In the genomic region with DNA sequence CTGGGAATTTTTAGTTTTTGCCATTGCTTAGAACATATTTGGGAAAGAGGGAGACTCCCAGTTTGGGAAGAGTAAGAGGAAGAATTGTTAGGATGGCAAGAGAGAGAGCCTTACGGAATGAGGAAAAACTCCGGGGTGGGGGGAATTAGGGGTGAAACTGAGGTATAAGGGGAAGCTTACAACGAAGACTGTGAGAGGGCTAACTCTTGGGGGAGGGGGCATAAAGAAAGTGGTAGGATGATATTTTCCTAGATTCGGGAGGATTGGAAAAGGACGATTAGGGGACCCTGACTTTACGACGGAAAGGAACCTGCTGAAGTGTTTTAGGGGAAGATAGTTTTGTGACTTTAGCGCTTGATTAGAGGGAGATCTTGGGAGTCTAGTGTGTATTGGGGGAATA, we compare ENCODE assay signal across 1 cellular context.
TF ChIP-seq lines count a peak whose summit lies in the region.

No MANE protein-coding gene starts in this region.

TF ChIP-seq in GM23338, 12 proteins besides CTCF, POLR2A, EP300 and RAD21 (continued from another document):
- TF ChIP-seq, protein P1, sequence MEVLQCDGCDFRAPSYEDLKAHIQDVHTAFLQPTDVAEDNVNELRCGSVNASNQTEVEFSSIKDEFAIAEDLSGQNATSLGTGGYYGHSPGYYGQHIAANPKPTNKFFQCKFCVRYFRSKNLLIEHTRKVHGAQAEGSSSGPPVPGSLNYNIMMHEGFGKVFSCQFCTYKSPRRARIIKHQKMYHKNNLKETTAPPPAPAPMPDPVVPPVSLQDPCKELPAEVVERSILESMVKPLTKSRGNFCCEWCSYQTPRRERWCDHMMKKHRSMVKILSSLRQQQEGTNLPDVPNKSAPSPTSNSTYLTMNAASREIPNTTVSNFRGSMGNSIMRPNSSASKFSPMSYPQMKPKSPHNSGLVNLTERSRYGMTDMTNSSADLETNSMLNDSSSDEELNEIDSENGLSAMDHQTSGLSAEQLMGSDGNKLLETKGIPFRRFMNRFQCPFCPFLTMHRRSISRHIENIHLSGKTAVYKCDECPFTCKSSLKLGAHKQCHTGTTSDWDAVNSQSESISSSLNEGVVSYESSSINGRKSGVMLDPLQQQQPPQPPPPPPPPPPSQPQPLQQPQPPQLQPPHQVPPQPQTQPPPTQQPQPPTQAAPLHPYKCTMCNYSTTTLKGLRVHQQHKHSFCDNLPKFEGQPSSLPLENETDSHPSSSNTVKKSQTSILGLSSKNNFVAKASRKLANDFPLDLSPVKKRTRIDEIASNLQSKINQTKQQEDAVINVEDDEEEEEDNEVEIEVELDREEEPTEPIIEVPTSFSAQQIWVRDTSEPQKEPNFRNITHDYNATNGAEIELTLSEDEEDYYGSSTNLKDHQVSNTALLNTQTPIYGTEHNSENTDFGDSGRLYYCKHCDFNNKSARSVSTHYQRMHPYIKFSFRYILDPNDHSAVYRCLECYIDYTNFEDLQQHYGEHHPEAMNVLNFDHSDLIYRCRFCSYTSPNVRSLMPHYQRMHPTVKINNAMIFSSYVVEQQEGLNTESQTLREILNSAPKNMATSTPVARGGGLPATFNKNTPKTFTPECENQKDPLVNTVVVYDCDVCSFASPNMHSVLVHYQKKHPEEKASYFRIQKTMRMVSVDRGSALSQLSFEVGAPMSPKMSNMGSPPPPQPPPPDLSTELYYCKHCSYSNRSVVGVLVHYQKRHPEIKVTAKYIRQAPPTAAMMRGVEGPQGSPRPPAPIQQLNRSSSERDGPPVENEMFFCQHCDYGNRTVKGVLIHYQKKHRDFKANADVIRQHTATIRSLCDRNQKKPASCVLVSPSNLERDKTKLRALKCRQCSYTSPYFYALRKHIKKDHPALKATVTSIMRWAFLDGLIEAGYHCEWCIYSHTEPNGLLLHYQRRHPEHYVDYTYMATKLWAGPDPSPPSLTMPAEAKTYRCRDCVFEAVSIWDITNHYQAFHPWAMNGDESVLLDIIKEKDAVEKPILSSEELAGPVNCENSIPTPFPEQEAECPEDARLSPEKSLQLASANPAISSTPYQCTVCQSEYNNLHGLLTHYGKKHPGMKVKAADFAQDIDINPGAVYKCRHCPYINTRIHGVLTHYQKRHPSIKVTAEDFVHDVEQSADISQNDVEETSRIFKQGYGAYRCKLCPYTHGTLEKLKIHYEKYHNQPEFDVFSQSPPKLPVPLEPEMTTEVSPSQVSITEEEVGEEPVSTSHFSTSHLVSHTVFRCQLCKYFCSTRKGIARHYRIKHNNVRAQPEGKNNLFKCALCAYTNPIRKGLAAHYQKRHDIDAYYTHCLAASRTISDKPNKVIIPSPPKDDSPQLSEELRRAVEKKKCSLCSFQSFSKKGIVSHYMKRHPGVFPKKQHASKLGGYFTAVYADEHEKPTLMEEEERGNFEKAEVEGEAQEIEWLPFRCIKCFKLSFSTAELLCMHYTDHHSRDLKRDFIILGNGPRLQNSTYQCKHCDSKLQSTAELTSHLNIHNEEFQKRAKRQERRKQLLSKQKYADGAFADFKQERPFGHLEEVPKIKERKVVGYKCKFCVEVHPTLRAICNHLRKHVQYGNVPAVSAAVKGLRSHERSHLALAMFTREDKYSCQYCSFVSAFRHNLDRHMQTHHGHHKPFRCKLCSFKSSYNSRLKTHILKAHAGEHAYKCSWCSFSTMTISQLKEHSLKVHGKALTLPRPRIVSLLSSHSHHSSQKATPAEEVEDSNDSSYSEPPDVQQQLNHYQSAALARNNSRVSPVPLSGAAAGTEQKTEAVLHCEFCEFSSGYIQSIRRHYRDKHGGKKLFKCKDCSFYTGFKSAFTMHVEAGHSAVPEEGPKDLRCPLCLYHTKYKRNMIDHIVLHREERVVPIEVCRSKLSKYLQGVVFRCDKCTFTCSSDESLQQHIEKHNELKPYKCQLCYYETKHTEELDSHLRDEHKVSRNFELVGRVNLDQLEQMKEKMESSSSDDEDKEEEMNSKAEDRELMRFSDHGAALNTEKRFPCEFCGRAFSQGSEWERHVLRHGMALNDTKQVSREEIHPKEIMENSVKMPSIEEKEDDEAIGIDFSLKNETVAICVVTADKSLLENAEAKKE (CRISPR knock-in tag; IDR thresholded peaks at IDR 0.05): no peak
- no peak for TF ChIP-seq ZNF331 (CRISPR knock-in tag; IDR thresholded peaks at IDR 0.05; ENCODE audit: low read depth)
- no peak for TF ChIP-seq POLR2AphosphoS5 (IDR thresholded peaks at IDR 0.05; ENCODE audit: low read depth)
- no peak for TF ChIP-seq STAT1 (IDR thresholded peaks at IDR 0.05; ENCODE audit: unreplicated experiment)
- no peak for TF ChIP-seq EZH2phosphoT487 (IDR thresholded peaks at IDR 0.05; ENCODE audit: unreplicated experiment)
- no peak for TF ChIP-seq NANOG (IDR thresholded peaks at IDR 0.05; ENCODE audit: borderline replicate concordance)
- TF ChIP-seq, protein P2, sequence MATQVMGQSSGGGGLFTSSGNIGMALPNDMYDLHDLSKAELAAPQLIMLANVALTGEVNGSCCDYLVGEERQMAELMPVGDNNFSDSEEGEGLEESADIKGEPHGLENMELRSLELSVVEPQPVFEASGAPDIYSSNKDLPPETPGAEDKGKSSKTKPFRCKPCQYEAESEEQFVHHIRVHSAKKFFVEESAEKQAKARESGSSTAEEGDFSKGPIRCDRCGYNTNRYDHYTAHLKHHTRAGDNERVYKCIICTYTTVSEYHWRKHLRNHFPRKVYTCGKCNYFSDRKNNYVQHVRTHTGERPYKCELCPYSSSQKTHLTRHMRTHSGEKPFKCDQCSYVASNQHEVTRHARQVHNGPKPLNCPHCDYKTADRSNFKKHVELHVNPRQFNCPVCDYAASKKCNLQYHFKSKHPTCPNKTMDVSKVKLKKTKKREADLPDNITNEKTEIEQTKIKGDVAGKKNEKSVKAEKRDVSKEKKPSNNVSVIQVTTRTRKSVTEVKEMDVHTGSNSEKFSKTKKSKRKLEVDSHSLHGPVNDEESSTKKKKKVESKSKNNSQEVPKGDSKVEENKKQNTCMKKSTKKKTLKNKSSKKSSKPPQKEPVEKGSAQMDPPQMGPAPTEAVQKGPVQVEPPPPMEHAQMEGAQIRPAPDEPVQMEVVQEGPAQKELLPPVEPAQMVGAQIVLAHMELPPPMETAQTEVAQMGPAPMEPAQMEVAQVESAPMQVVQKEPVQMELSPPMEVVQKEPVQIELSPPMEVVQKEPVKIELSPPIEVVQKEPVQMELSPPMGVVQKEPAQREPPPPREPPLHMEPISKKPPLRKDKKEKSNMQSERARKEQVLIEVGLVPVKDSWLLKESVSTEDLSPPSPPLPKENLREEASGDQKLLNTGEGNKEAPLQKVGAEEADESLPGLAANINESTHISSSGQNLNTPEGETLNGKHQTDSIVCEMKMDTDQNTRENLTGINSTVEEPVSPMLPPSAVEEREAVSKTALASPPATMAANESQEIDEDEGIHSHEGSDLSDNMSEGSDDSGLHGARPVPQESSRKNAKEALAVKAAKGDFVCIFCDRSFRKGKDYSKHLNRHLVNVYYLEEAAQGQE (IDR thresholded peaks at IDR 0.05; ENCODE audit: unreplicated experiment): no peak
- no peak for TF ChIP-seq JUNB (IDR thresholded peaks at IDR 0.05; ENCODE audit: unreplicated experiment)
- TF ChIP-seq CREB1 (CRISPR knock-in tag; IDR thresholded peaks at IDR 0.05; ENCODE audit: low read depth): no peak
- no peak for TF ChIP-seq EZH2 (IDR thresholded peaks at IDR 0.05; ENCODE audit: low read depth, unreplicated experiment)
- no peak for TF ChIP-seq ZNF114 (CRISPR knock-in tag; IDR thresholded peaks at IDR 0.05)
TF ChIP-seq in GM23338: peak in this region for 0.
